ENCODE assay signal across 1 cellular context in genomic region chr16:68770671-68771070, GRCh38.
TF ChIP-seq lines count a peak whose summit lies in the region.

No MANE protein-coding gene starts in this region.

TF ChIP-seq in GM23338, 12 proteins besides CTCF, POLR2A, EP300 and RAD21 (continued from another document):
- TF ChIP-seq ZNF462 (CRISPR knock-in tag; IDR thresholded peaks at IDR 0.05) (no peak), JUNB (IDR thresholded peaks at IDR 0.05; ENCODE audit: unreplicated experiment) (no peak)
